ENCODE assay signal across 8 cellular contexts in the genomic region with DNA sequence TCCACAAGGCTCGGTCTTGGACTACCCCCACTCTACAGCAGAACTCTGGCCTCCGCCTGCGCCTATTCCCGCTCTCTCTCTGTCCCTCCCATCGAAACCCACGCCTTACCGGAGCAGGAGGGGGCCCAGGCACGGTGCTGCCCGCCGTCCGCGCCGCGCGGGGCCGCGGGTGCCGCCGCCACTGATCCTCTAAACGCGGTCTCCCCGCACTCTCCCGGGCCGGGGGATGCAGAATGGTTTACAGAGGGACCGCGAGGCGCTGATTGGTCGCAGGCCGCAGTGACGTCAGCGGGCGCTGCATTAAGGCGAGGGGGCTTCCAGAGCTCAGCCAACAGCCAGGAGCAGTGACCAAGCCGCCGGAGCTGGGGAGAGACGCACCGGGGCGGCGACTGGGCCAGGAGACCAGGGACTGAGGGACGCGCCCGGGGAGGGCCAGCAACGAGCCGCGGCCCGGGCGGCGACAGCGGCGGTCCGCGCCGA. TPM values are rescaled to one million over a fixed set of nuclear protein-coding genes. Genes with fewer than 3 reads are reported as not detected.
A peak's percentile ranks its signal among the peaks of the same experiment; 100 is the strongest.
DNase-seq lines count a peak whose midpoint lies in the region; ATAC-seq and TF ChIP-seq lines count a peak whose summit lies in the region.

No MANE protein-coding gene starts in this region.

- H3K9me3 ChIP-seq in iPS-18a (ENCODE audit: control insufficient read depth, low read depth, low read length): no peaks in the 10 kb centered on the region

- no peak overlapping the region for H3K9ac ChIP-seq in iPS-18a (ENCODE audit: low read length)

- TF ChIP-seq CTCF in foreskin fibroblast (IDR thresholded peaks at IDR 0.05; ENCODE audit: low read depth, low read length): no peak

- POLR2A ChIA-PET in T-cell (lab: Charles Lee): no interaction called here

- CTCF ChIA-PET in T-cell (lab: Charles Lee): no interaction called here

- no peaks in the 10 kb centered on the region for H3K36me3 Mint-ChIP-seq in T-cell

- H3K27me3 ChIP-seq in iPS-18a (ENCODE audit: control insufficient read depth, insufficient read depth, low read length): peaks cover 100% of the 10 kb centered on the region

- no peaks in the 10 kb centered on the region for H3K9me3 Mint-ChIP-seq in T-cell

- peaks cover 42% of the 10 kb centered on the region for H3K4me1 ChIP-seq in iPS-18a (ENCODE audit: control insufficient read depth, low read depth, low read length)

- no peaks in the 10 kb centered on the region for H3K36me3 ChIP-seq in iPS-18a (ENCODE audit: control insufficient read depth, low read depth, low read length)

- H3K4me3 ChIP-seq in iPS-18a (ENCODE audit: low read length): peak overlapping the region; percentile 64
- no peak overlapping the region for H3K4me3 ChIP-seq in foreskin fibroblast (ENCODE audit: low read depth in 1 of 2, low read length in 2 of 2)

- intact Hi-C loops in sciatic nerve (cut with DNase I): no loop called here

- ATAC-seq in T-cell (replicated peaks in 1 of 4) (no peak), GM21423 (IDR thresholded peaks at IDR 0.05; ENCODE audit: unreplicated experiment) (no peak), sciatic nerve (no peak)

- peak overlapping the region; percentile 21 to 75 (median 53) for H3K4me3 Mint-ChIP-seq in T-cell

- DNase-seq in stimulated activated CD4-positive, alpha-beta T cell treated with anti-CD3 and anti-CD28 coated beads, Interleukin-15, amount 100 ng/mL, for 24 hours: peak; percentile 38
- no peak for DNase-seq in stimulated activated CD4-positive, alpha-beta T cell treated with anti-CD3 and anti-CD28 coated beads, Interleukin-4, amount 100 ng/mL, for 4 hours
- peak in 1 of 34 experiments; percentile 13 for DNase-seq in T-cell
- DNase-seq in foreskin fibroblast: no peak
- no peak for DNase-seq in nucleus accumbens (lab: John Stamatoyannopoulos, UW)
- DNase-seq in sciatic nerve (ENCODE audit: low spot score): no peak

- H3K27me3 Mint-ChIP-seq in T-cell: peaks cover 70 to 93% of the 10 kb centered on the region in 2 donors

- H3K27ac ChIP-seq in iPS-18a (ENCODE audit: low read length): no peak overlapping the region

- no peak overlapping the region for H3K27ac Mint-ChIP-seq in T-cell

- peaks cover 72 to 79% (median 73%) of the 10 kb centered on the region in 3 donors for H3K4me1 Mint-ChIP-seq in T-cell

RNA-seq across cellular contexts. Expression of gene LHX1, which starts 0.8 kb away (rescaled TPM):
- total RNA-seq in T-cell (not detected), sciatic nerve (not detected)

RNA-seq across cellular contexts. Expression of gene AATF, which starts 12.3 kb away (rescaled TPM):
- 10 to 100 TPM; 52.5 to 65.0 (median 59.7) TPM for total RNA-seq in T-cell
- total RNA-seq in sciatic nerve: 41.5 TPM
